In genomic region chr17:1998426-1998784, GRCh38 we compare ENCODE assay signal across 11 cellular contexts. TPM values are rescaled to one million over a fixed set of nuclear protein-coding genes. Genes with fewer than 3 reads are reported as not detected.
A peak's percentile ranks its signal among the peaks of the same experiment; 100 is the strongest.
DNase-seq lines count a peak whose midpoint lies in the region; ATAC-seq, FAIRE-seq and TF ChIP-seq lines count a peak whose summit lies in the region.
"Had no signal": no experiment of that assay in that cellular context is flagged by ENCODE, and none has a peak within 500 bp of the region (broad histone marks: within the 10 kb centered on the region; RNA-seq: fewer than 3 reads in every experiment).

No MANE protein-coding gene starts in this region.

- H2BK12ac ChIP-seq in H1 (ENCODE audit: low read depth, low read length), result no peak overlapping the region

- H2AK5ac ChIP-seq in H1 (ENCODE audit: low read depth, low read length) (no peak overlapping the region), mesendoderm (ENCODE audit: low read length) (no peak overlapping the region)

- DNase-seq in heart right ventricle (no peak), Right ventricle myocardium superior (no peak), H1 (ENCODE audit: low read depth in 1 of 2, low spot score in 2 of 2) (no peak), mesendoderm (no peak), uterus (no peak), NCI-H748 (lab: John Stamatoyannopoulos, UW; ENCODE audit: unreplicated experiment) (no peak), cerebellum (ENCODE audit: low spot score) (no peak), KG1 (lab: John Stamatoyannopoulos, UW) (no peak)
- DNase-seq: activated naive CD8-positive, alpha-beta T cell treated with anti-CD3 and anti-CD28 coated beads, Interleukin-2, amount 50 U/mL, for 24 hours; hypothalamus; NCI-H446 had no signal

- H4K8ac ChIP-seq in H1 (ENCODE audit: extremely low read depth, insufficient read depth, low read length) (no peak overlapping the region; the same call in 1 of the 2 replicates), mesendoderm (ENCODE audit: low read depth, low read length) (no peak overlapping the region)

- H3K27ac ChIP-seq in heart right ventricle, result peak overlapping the region in 3 of 10 donors; percentile 36 to 64 (median 48)
- H3K27ac ChIP-seq in H1 (ENCODE audit: low read depth, low read length), result no peak overlapping the region
- peak overlapping the region; percentile 31 for H3K27ac ChIP-seq in mesendoderm (ENCODE audit: low read depth, low read length)
- peak overlapping the region; percentile 8 to 16 for H3K27ac ChIP-seq in uterus

- H3K18ac ChIP-seq in H1 (ENCODE audit: extremely low read depth, low read length) (no peak overlapping the region; the same call in 1 of the 2 replicates), mesendoderm (ENCODE audit: low read length) (peak overlapping the region; percentile 89)

- H2BK20ac ChIP-seq in H1 (ENCODE audit: low read length), result no peak overlapping the region

- TF ChIP-seq EP300 in H1 (IDR thresholded peaks at IDR 0.05; ENCODE audit: borderline replicate concordance in 1 of 2, low read depth in 2 of 2, low read length in 2 of 2), result no peak

- no peak overlapping the region for H2AFZ ChIP-seq in H1 (ENCODE audit: low read length)

- intact Hi-C loops in heart right ventricle (cut with DNase I), result no loop called here
- intact Hi-C loops in Right ventricle myocardium superior (cut with DNase I), result no loop called here
- intact Hi-C loops in uterus (cut with DNase I; ENCODE audit: low total_unique reads), result no loop called here

- H3K4me1 ChIP-seq in heart right ventricle (peaks cover 15 to 53% (median 37%) of the 10 kb centered on the region in 9 donors), H1 (replicated peaks in 1 of 4; ENCODE audit: control insufficient read depth in 3 of 4, insufficient read depth in 4 of 4, low read length in 3 of 4) (peaks cover 0 to 25% (median 12%) of the 10 kb centered on the region in 4 experiments; a peak in 6 of 7 replicates), mesendoderm (ENCODE audit: control insufficient read depth, low read depth, low read length) (peaks cover 22% of the 10 kb centered on the region), uterus (peaks cover 0 to 15% of the 10 kb centered on the region in 2 donors)

- no peak overlapping the region for H3K4ac ChIP-seq in H1 (replicated peaks; ENCODE audit: insufficient read length, low read depth, low read length)
- H3K4ac ChIP-seq in mesendoderm (ENCODE audit: low read depth, low read length), result peak overlapping the region; percentile 73

- no peaks in the 10 kb centered on the region for H4K20me1 ChIP-seq in H1 (replicated peaks in 1 of 2; ENCODE audit: control insufficient read depth in 1 of 2, insufficient read depth in 2 of 2, low read length in 2 of 2)

- H3K79me1 ChIP-seq in H1 (ENCODE audit: low read depth, low read length), result no peaks in the 10 kb centered on the region
- no peaks in the 10 kb centered on the region for H3K79me1 ChIP-seq in mesendoderm (ENCODE audit: low read length)

- POLR2A ChIA-PET in H1 (lab: Charles Lee; ENCODE audit: partially characterized antibody), result no interaction called here

- TF ChIP-seq CTCF in heart right ventricle (IDR thresholded peaks at IDR 0.05) (no peak), H1 (IDR thresholded peaks at IDR 0.05; ENCODE audit: control extremely low read depth in 1 of 3, insufficient read depth in 1 of 3, low read depth in 1 of 3, low read length in 3 of 3) (no peak), uterus (IDR thresholded peaks at IDR 0.05) (no peak)

- H3K23ac ChIP-seq in H1 (ENCODE audit: insufficient read length) (no peak overlapping the region), mesendoderm (ENCODE audit: low read length) (no peak overlapping the region)

- no peak for FAIRE-seq in H1 (lab: Jason Lieb, UNC)

- H3K79me2 ChIP-seq in H1 (ENCODE audit: control insufficient read depth in 1 of 2, insufficient read depth in 2 of 2, low read length in 2 of 2) (no peaks in the 10 kb centered on the region), mesendoderm (ENCODE audit: control insufficient read depth, insufficient read depth, low read length) (no peaks in the 10 kb centered on the region)

- H3K56ac ChIP-seq in H1 (replicated peaks; ENCODE audit: insufficient read length, low read depth, low read length) (no peak overlapping the region), mesendoderm (ENCODE audit: low read length) (peak overlapping the region; percentile 80)

- H2BK15ac ChIP-seq in H1 (ENCODE audit: low read length) (no peak overlapping the region), mesendoderm (replicated peaks; ENCODE audit: low read depth) (no peak overlapping the region)

- H3K4me3 ChIP-seq in heart right ventricle (peak overlapping the region in 9 of 10 donors; percentile 39 to 60 (median 54)), H1 (ENCODE audit: extremely low read depth in 1 of 4, insufficient read depth in 2 of 4, low read depth in 3 of 4, low read length in 4 of 4) (peak overlapping the region; percentile 35 to 63 (median 44)), mesendoderm (ENCODE audit: low read length) (no peak overlapping the region), uterus (peak overlapping the region; percentile 3 to 43)

- H2BK5ac ChIP-seq in H1 (ENCODE audit: low read depth, low read length) (no peak overlapping the region), mesendoderm (ENCODE audit: low read length) (no peak overlapping the region)

- CTCF ChIA-PET in H1 (lab: Charles Lee; ENCODE audit: partially characterized antibody), result interaction anchor here (0.6 to 2.2 kb wide), 2 partner anchors 27 to 252 kb away, joined by 3 to 6 read pairs; partner anchors contain the start of gene RTN4RL1

- no peaks in the 10 kb centered on the region for H3K9me3 ChIP-seq in heart right ventricle
- no peaks in the 10 kb centered on the region for H3K9me3 ChIP-seq in H1 (ENCODE audit: insufficient read depth in 2 of 2, low read depth in 1 of 2, low read length in 1 of 2)
- H3K9me3 ChIP-seq in uterus, result no peaks in the 10 kb centered on the region

- TF ChIP-seq POLR2A in H1 (IDR thresholded peaks at IDR 0.05; ENCODE audit: control extremely low read depth in 1 of 2, low read depth in 2 of 2, low read length in 2 of 2), result no peak
- TF ChIP-seq POLR2A in uterus (IDR thresholded peaks at IDR 0.05), result no peak

- H3K27me3 ChIP-seq in heart right ventricle, result peaks cover 0 to 28% (median 0%) of the 10 kb centered on the region in 7 donors
- peaks cover 8 to 28% (median 20%) of the 10 kb centered on the region in 4 experiments for H3K27me3 ChIP-seq in H1 (replicated peaks in 1 of 4; ENCODE audit: control insufficient read depth in 3 of 4, extremely low read depth in 1 of 4, insufficient read depth in 3 of 4, low read length in 3 of 4)
- no peaks in the 10 kb centered on the region for H3K27me3 ChIP-seq in mesendoderm (ENCODE audit: insufficient read depth, low read length, poor library complexity)
- no peaks in the 10 kb centered on the region for H3K27me3 ChIP-seq in uterus

- H4K5ac ChIP-seq in H1 (ENCODE audit: insufficient read length, low read depth, low read length) (no peak overlapping the region), mesendoderm (ENCODE audit: low read length) (no peak overlapping the region)

- ATAC-seq in heart right ventricle, result no peak
- no peak for ATAC-seq in Right ventricle myocardium superior (ENCODE audit: poor library complexity)
- ATAC-seq: activated naive CD8-positive, alpha-beta T cell treated with anti-CD3 and anti-CD28 coated beads, Interleukin-2, amount 50 U/mL, for 24 hours had no signal

- H3K23me2 ChIP-seq in H1 (ENCODE audit: low read depth, low read length), result peaks cover 4% of the 10 kb centered on the region; the same call in 1 of the 2 replicates

- H3K14ac ChIP-seq in H1 (ENCODE audit: insufficient read length), result no peak overlapping the region

- no peak overlapping the region for H3K9ac ChIP-seq in H1 (replicated peaks in 1 of 4; ENCODE audit: extremely low read depth in 1 of 4, low read depth in 3 of 4, low read length in 3 of 4)
- H3K9ac ChIP-seq in mesendoderm (ENCODE audit: low read length), result peak overlapping the region; percentile 41

- H3K4me2 ChIP-seq in H1 (ENCODE audit: insufficient read depth in 1 of 2, low read depth in 2 of 2, low read length in 2 of 2), result peak overlapping the region; percentile 73 to 79
- peak overlapping the region; percentile 25 for H3K4me2 ChIP-seq in mesendoderm (ENCODE audit: low read length)

- WGBS in heart right ventricle, 2 donors, result 12 to 25% methylated on average over 41 to 48 of the region's 48 CpGs
- 5% methylated on average over 19 of the region's 48 CpGs; no CpG with 5 or more reads in 1 of the 2 experiments for WGBS in H1 (ENCODE audit: extremely low coverage in 1 of 2, insufficient coverage in 1 of 2, insufficient read length in 1 of 2, insufficient replicate concordance in 2 of 2, low coverage in 1 of 2, low lambda C conversion rate in 2 of 2, missing lambda C conversion rate in 1 of 2), 2 experiments
- no CpG with 5 or more reads among the region's 48 CpGs for WGBS in mesendoderm (ENCODE audit: extremely low coverage, insufficient coverage, low lambda C conversion rate)

- no peak overlapping the region for H4K91ac ChIP-seq in H1 (replicated peaks; ENCODE audit: insufficient read length, low read length)

- TF ChIP-seq RAD21 in H1 (IDR thresholded peaks at IDR 0.05 in 1 of 2, conservative IDR thresholded peaks at IDR 0.05 in 1 of 2; ENCODE audit: low read depth in 2 of 2, low read length in 2 of 2), result no peak

- H3K36me3 ChIP-seq in heart right ventricle (no peaks in the 10 kb centered on the region), H1 (ENCODE audit: control insufficient read depth in 2 of 4, insufficient read depth in 4 of 4, low read length in 3 of 4) (no peaks in the 10 kb centered on the region), mesendoderm (ENCODE audit: control insufficient read depth, insufficient read depth, low read length) (no peaks in the 10 kb centered on the region), uterus (no peaks in the 10 kb centered on the region)

- H2BK120ac ChIP-seq in H1 (replicated peaks; ENCODE audit: low read depth, low read length) (no peak overlapping the region), mesendoderm (ENCODE audit: low read depth, low read length) (peak overlapping the region; percentile 19)

RNA-seq across cellular contexts. Expression of gene RTN4RL1, which starts 26.7 kb away (rescaled TPM):
- 1 to 10 TPM in 9 of 10 donors, under 1 TPM in 1; 0.81 to 6.3 (median 2.5) TPM for total RNA-seq in heart right ventricle
- 1 to 10 TPM; 3.0 to 3.1 TPM for polyA plus RNA-seq in heart right ventricle
- 3.4 TPM for total RNA-seq in Right ventricle myocardium superior
- total RNA-seq in H1 (2021; fragmentation: NEBNext Ultra II Directional; extraction: Animal tissue kit (Norgen Biotek cat#: 25700)), result 0.11 TPM in 1 of 2 replicates, not detected in the other
- 0.09 and 0.11 TPM in 2 replicates for polyA plus RNA-seq in H1 (2011; rRNA removed)
- polyA plus RNA-seq in H1 (2011; cell fraction: cytosol; rRNA removed), result 0.10 TPM
- 0.07 TPM for polyA plus RNA-seq in H1 (2011; cell fraction: nucleus; rRNA removed)
- polyA plus RNA-seq in H1 (2012, experiment 1 of 2), result 0.11 to 0.17 TPM (median 0.14 TPM) in 3 of 4 replicates, not detected in the other
- 0.12 TPM for polyA plus RNA-seq in H1 (2012, experiment 2 of 2)
- 0.06 TPM for polyA plus RNA-seq in H1 (2013, experiment 1 of 2)
- 0.04 TPM for polyA plus RNA-seq in H1 (2013, experiment 2 of 2)
- polyA minus RNA-seq in H1 (2011; rRNA and poly(A)+ RNA removed), result 0.03 and 0.05 TPM in 2 replicates
- polyA minus RNA-seq in H1 (2011; cell fraction: cytosol; rRNA and poly(A)+ RNA removed), result not detected
- polyA minus RNA-seq in H1 (2011; cell fraction: nucleus; rRNA and poly(A)+ RNA removed), result not detected
- 0.20 TPM for polyA plus RNA-seq in mesendoderm (2013, experiment 1 of 2)
- polyA plus RNA-seq in mesendoderm (2013, experiment 2 of 2), result 0.14 TPM
- total RNA-seq in uterus, result 1 to 10 TPM in 3 of 4 donors, not detected in 1; 1.4 to 4.9 (median 1.9) TPM
- total RNA-seq in cerebellum, result 6.9 TPM

RNA-seq across cellular contexts. Expression of gene DPH1, which starts 31.5 kb away (rescaled TPM):
- total RNA-seq in heart right ventricle (10 to 100 TPM; 22.8 to 40.0 (median 25.9) TPM), Right ventricle myocardium superior (26.8 TPM), uterus (100 to 1,000 TPM in 1 of 4 donors, 10 to 100 TPM in 3; 26.8 to 121 (median 49.1) TPM), cerebellum (26.8 TPM)
- polyA plus RNA-seq in heart right ventricle (10 to 100 TPM; 19.0 to 28.9 TPM), H1 (2011; rRNA removed) (30.0 and 48.3 TPM in 2 replicates)
- 24.9 and 27.1 TPM in 2 replicates for total RNA-seq in H1 (2021; fragmentation: NEBNext Ultra II Directional; extraction: Animal tissue kit (Norgen Biotek cat#: 25700))
- polyA plus RNA-seq in H1 (2011; cell fraction: cytosol; rRNA removed), result 26.0 TPM
- 76.8 TPM for polyA plus RNA-seq in H1 (2011; cell fraction: nucleus; rRNA removed)
- polyA plus RNA-seq in H1 (2012, experiment 1 of 2), result 14.1 to 21.6 TPM (median 19.7 TPM) in 4 replicates
- polyA plus RNA-seq in H1 (2012, experiment 2 of 2), result 16.4 TPM
- 13.4 TPM for polyA plus RNA-seq in H1 (2013, experiment 1 of 2)
- polyA plus RNA-seq in H1 (2013, experiment 2 of 2), result 12.3 TPM
- 22.8 and 35.7 TPM in 2 replicates for polyA minus RNA-seq in H1 (2011; rRNA and poly(A)+ RNA removed)
- polyA minus RNA-seq in H1 (2011; cell fraction: cytosol; rRNA and poly(A)+ RNA removed), result 15.0 TPM
- 34.4 TPM for polyA minus RNA-seq in H1 (2011; cell fraction: nucleus; rRNA and poly(A)+ RNA removed)
- 20.0 TPM for polyA plus RNA-seq in mesendoderm (2013, experiment 1 of 2)
- polyA plus RNA-seq in mesendoderm (2013, experiment 2 of 2), result 19.3 TPM

RNA-seq across cellular contexts. Expression of gene OVCA2, which starts 43.4 kb away (rescaled TPM):
- total RNA-seq in heart right ventricle (10 to 100 TPM; 15.3 to 25.4 (median 17.6) TPM), Right ventricle myocardium superior (13.7 TPM), uterus (10 to 100 TPM in 3 of 4 donors, 1 to 10 TPM in 1; 7.9 to 27.4 (median 19.8) TPM), cerebellum (9.4 TPM)
- polyA plus RNA-seq in heart right ventricle (10 to 100 TPM; 43.3 to 47.5 TPM), H1 (2011; rRNA removed) (34.5 and 37.0 TPM in 2 replicates)
- total RNA-seq in H1 (2021; fragmentation: NEBNext Ultra II Directional; extraction: Animal tissue kit (Norgen Biotek cat#: 25700)), result 14.9 and 15.3 TPM in 2 replicates
- 24.4 TPM for polyA plus RNA-seq in H1 (2011; cell fraction: cytosol; rRNA removed)
- 22.7 TPM for polyA plus RNA-seq in H1 (2011; cell fraction: nucleus; rRNA removed)
- polyA plus RNA-seq in H1 (2012, experiment 1 of 2), result 17.7 to 21.4 TPM (median 18.6 TPM) in 4 replicates
- 42.5 TPM for polyA plus RNA-seq in H1 (2012, experiment 2 of 2)
- polyA plus RNA-seq in H1 (2013, experiment 1 of 2), result 23.4 TPM
- polyA plus RNA-seq in H1 (2013, experiment 2 of 2), result 23.8 TPM
- polyA minus RNA-seq in H1 (2011; rRNA and poly(A)+ RNA removed), result 18.9 TPM in 2 replicates
- 7.5 TPM for polyA minus RNA-seq in H1 (2011; cell fraction: cytosol; rRNA and poly(A)+ RNA removed)
- polyA minus RNA-seq in H1 (2011; cell fraction: nucleus; rRNA and poly(A)+ RNA removed), result 5.2 TPM
- 43.4 TPM for polyA plus RNA-seq in mesendoderm (2013, experiment 1 of 2)
- 43.4 TPM for polyA plus RNA-seq in mesendoderm (2013, experiment 2 of 2)

RNA-seq across cellular contexts. Expression of gene HIC1, which starts 56.5 kb away (rescaled TPM):
- total RNA-seq in heart right ventricle, result 10 to 100 TPM in 7 of 10 donors, 1 to 10 TPM in 3; 3.5 to 37.5 (median 12.1) TPM
- 10 to 100 TPM in 1 of 2 donors, 1 to 10 TPM in 1; 8.3 to 14.3 TPM for polyA plus RNA-seq in heart right ventricle
- 19.3 TPM for total RNA-seq in Right ventricle myocardium superior
- 0.09 and 0.19 TPM in 2 replicates for total RNA-seq in H1 (2021; fragmentation: NEBNext Ultra II Directional; extraction: Animal tissue kit (Norgen Biotek cat#: 25700))
- polyA plus RNA-seq in H1 (2011; rRNA removed), result 0.06 and 0.11 TPM in 2 replicates
- polyA plus RNA-seq in H1 (2011; cell fraction: cytosol; rRNA removed), result 0.09 TPM
- 0.20 TPM for polyA plus RNA-seq in H1 (2011; cell fraction: nucleus; rRNA removed)
- 0.09 to 0.24 TPM (median 0.20 TPM) in 4 replicates for polyA plus RNA-seq in H1 (2012, experiment 1 of 2)
- 0.20 TPM for polyA plus RNA-seq in H1 (2012, experiment 2 of 2)
- polyA plus RNA-seq in H1 (2013, experiment 1 of 2), result 0.02 TPM
- 0.11 TPM for polyA plus RNA-seq in H1 (2013, experiment 2 of 2)
- polyA minus RNA-seq in H1 (2011; rRNA and poly(A)+ RNA removed), result 0.22 TPM in 1 of 2 replicates, not detected in the other
- polyA minus RNA-seq in H1 (2011; cell fraction: cytosol; rRNA and poly(A)+ RNA removed), result not detected
- polyA minus RNA-seq in H1 (2011; cell fraction: nucleus; rRNA and poly(A)+ RNA removed), result 0.30 TPM
- polyA plus RNA-seq in mesendoderm (2013, experiment 1 of 2), result 0.10 TPM
- 0.10 TPM for polyA plus RNA-seq in mesendoderm (2013, experiment 2 of 2)
- 10 to 100 TPM; 21.8 to 86.9 (median 54.2) TPM for total RNA-seq in uterus
- total RNA-seq in cerebellum, result 9.1 TPM
